In genomic region chr22:19626042-19626560, GRCh38 we compare ENCODE assay signal across 1 cellular context.
TF ChIP-seq lines count a peak whose summit lies in the region.

No MANE protein-coding gene starts in this region.

TF ChIP-seq in H1, 55 proteins besides CTCF, POLR2A, EP300 and RAD21:
- no peak for TF ChIP-seq HDAC6 (IDR thresholded peaks at IDR 0.05; ENCODE audit: low read depth, low read length)
- no peak for TF ChIP-seq SUZ12 (IDR thresholded peaks at IDR 0.05; ENCODE audit: low read length)
